5 cellular contexts compared by ENCODE assay signal in the genomic region with DNA sequence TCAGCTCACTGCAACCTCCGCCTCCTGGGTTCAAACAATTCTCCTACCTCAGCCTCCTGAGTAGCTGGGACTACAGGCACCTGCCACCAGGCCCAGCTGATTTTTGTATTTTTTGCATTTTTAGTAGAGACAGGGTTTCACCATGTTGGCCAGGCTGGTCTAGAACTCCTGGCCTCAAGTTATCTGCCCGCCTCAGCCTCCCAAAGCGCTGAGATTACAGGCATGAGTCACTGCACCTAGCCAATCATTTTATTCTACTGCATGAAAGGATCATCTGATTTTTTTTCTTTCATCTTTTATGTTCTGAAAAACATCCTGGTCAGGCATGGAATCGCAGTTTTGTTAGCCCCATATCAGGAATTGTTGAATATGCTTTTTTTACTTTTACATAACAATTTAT. TPM values are rescaled to one million over a fixed set of nuclear protein-coding genes. Genes with fewer than 3 reads are reported as not detected.
"Had no signal": no experiment of that assay in that cellular context is flagged by ENCODE, and none has a peak within 500 bp of the region (broad histone marks: within the 10 kb centered on the region; RNA-seq: fewer than 3 reads in every experiment).

No MANE protein-coding gene starts in this region.

RNA-seq across cellular contexts. Expression of gene SPRR2F, which starts 15.4 kb away (rescaled TPM):
- total RNA-seq: HepG2, HT-29, HT1080, IMR-90 had no signal
- polyA plus RNA-seq: HepG2, IgD-negative memory B cell, IMR-90 had no signal

RNA-seq across cellular contexts. Expression of gene SPRR2G, which starts 22.0 kb away (rescaled TPM):
- total RNA-seq: HepG2, HT-29, HT1080, IMR-90 had no signal
- polyA plus RNA-seq: HepG2, IgD-negative memory B cell, IMR-90 had no signal

RNA-seq across cellular contexts. Expression of gene SPRR2E, which starts 34.4 kb away (rescaled TPM):
- total RNA-seq: HepG2, HT-29, HT1080, IMR-90 had no signal
- polyA plus RNA-seq: HepG2, IgD-negative memory B cell, IMR-90 had no signal

RNA-seq across cellular contexts. Expression of gene SPRR2B, which starts 57.3 kb away (rescaled TPM):
- total RNA-seq: HepG2, HT-29, HT1080, IMR-90 had no signal
- polyA plus RNA-seq: HepG2, IgD-negative memory B cell, IMR-90 had no signal
